12 cellular contexts compared by ENCODE assay signal in the genomic region with DNA sequence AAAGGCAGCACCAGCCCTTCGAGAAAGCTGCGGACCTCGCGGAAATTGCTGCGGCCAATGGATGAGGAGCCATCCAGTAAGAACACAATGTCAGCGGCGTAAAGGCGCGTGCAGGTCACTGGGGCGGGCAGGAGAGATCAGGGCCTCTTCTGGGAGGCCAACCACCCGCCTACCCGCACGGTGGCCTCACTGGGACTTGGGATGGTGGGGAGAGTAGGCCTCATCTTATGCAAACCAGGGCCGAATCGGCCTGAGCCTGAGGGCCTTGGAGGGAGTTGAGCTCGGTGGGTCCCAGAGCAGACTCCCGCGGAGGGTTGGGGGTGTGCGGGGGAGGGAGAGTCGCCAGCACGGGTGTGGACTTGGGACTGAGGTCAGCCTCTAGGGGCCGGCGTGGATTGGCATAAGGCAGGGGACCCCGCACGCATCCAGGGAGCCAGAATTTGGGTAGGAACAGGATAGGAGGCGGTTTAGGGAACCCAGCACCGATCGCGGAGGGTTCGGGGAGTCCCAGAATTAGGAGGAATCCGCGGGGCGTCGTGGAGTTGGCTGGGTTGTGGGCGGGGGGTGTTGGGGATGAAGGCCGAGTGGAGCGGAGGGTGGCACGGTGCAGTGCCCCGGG. TPM values are rescaled to one million over a fixed set of nuclear protein-coding genes. Genes with fewer than 3 reads are reported as not detected.
A peak's percentile ranks its signal among the peaks of the same experiment; 100 is the strongest.
DNase-seq lines count a peak whose midpoint lies in the region; ATAC-seq and TF ChIP-seq lines count a peak whose summit lies in the region.
"Had no signal": no experiment of that assay in that cellular context is flagged by ENCODE, and none has a peak within 500 bp of the region (broad histone marks: within the 10 kb centered on the region; RNA-seq: fewer than 3 reads in every experiment).

No MANE protein-coding gene starts in this region.

- CTCF ChIA-PET in activated B cell treated with CpG ODN at 0.5 μM for 24 hours (lab: Charles Lee) = no interaction called here

- no peaks in the 10 kb centered on the region for H3K9me3 ChIP-seq in ES-I3 (ENCODE audit: control insufficient read depth, insufficient read depth, low read length)
- H3K9me3 ChIP-seq in right atrium auricular region = no peaks in the 10 kb centered on the region
- no peaks in the 10 kb centered on the region for H3K9me3 ChIP-seq in skeletal muscle satellite cell (replicated peaks; ENCODE audit: low read length)

- no peak for ATAC-seq in activated B cell treated with CpG ODN at 0.5 μM for 24 hours (ENCODE audit: low read depth)
- no peak for ATAC-seq in HG03457 (IDR thresholded peaks at IDR 0.05; ENCODE audit: unreplicated experiment)
- ATAC-seq in HG03045 (IDR thresholded peaks at IDR 0.05; ENCODE audit: unreplicated experiment) = no peak

- H3K27me3 ChIP-seq in right atrium auricular region (no peaks in the 10 kb centered on the region), skeletal muscle satellite cell (ENCODE audit: control insufficient read depth, insufficient read depth, low read length) (no peaks in the 10 kb centered on the region)

- peaks cover 17% of the 10 kb centered on the region for H3K36me3 ChIP-seq in ES-I3 (ENCODE audit: insufficient read depth, low read length)
- peaks cover 15% of the 10 kb centered on the region for H3K36me3 ChIP-seq in right atrium auricular region
- H3K36me3 ChIP-seq in skeletal muscle satellite cell (ENCODE audit: insufficient read depth, low read length) = peaks cover 30% of the 10 kb centered on the region

- peaks cover 14% of the 10 kb centered on the region for H3K4me1 Mint-ChIP-seq in activated B cell treated with CpG ODN at 0.5 μM for 24 hours

- DNase-seq in activated B cell treated with CpG ODN at 0.5 μM for 24 hours (no peak), right atrium auricular region (ENCODE audit: low spot score) (no peak), UCSD-AML1 (lab: John Stamatoyannopoulos, UW; ENCODE audit: unreplicated experiment) (no peak)
- no peak for DNase-seq in stimulated activated CD4-positive, alpha-beta T cell treated with anti-CD3 and anti-CD28 coated beads, Interleukin-2, amount 100 ng/mL, for 48 hours
- DNase-seq: aorta, NCI-H187 treated with DMSO at 0.1 percent for 48 hours, WERI-Rb-1 had no signal

- H3K4me1 ChIP-seq in ES-I3 (ENCODE audit: insufficient read depth, low read length) (peaks cover 36% of the 10 kb centered on the region), right atrium auricular region (peaks cover 0 to 53% of the 10 kb centered on the region in 2 donors), skeletal muscle satellite cell (ENCODE audit: control insufficient read depth, insufficient read depth, low read length) (peaks cover 48% of the 10 kb centered on the region)

- peaks cover 23% of the 10 kb centered on the region for H3K36me3 Mint-ChIP-seq in activated B cell treated with CpG ODN at 0.5 μM for 24 hours (ENCODE audit: low read depth)

- POLR2A ChIA-PET in activated B cell treated with CpG ODN at 0.5 μM for 24 hours (lab: Charles Lee) = no interaction called here

- intact Hi-C loops in activated B cell treated with CpG ODN at 0.5 μM for 24 hours (cut with micrococcal nuclease) = no loop called here

- H3K9ac ChIP-seq in ES-I3 (ENCODE audit: low read depth, low read length) = peak overlapping the region; percentile 62
- H3K9ac ChIP-seq in skeletal muscle satellite cell (ENCODE audit: low read depth, low read length) = peak overlapping the region; percentile 66

- no peaks in the 10 kb centered on the region for H3K9me3 Mint-ChIP-seq in activated B cell treated with CpG ODN at 0.5 μM for 24 hours

- H3K4me3 ChIP-seq in right atrium auricular region (peak overlapping the region; percentile 16 to 46), skeletal muscle satellite cell (ENCODE audit: low read length) (peak overlapping the region; percentile 66)

- peak overlapping the region; percentile 57 for H3K4me3 Mint-ChIP-seq in activated B cell treated with CpG ODN at 0.5 μM for 24 hours

- peak overlapping the region; percentile 92 for H3K4me2 ChIP-seq in skeletal muscle satellite cell (ENCODE audit: low read length)

- H3K27ac Mint-ChIP-seq in activated B cell treated with CpG ODN at 0.5 μM for 24 hours = no peak overlapping the region

- H3K27me3 Mint-ChIP-seq in activated B cell treated with CpG ODN at 0.5 μM for 24 hours = peaks cover 27% of the 10 kb centered on the region

- H3K27ac ChIP-seq in right atrium auricular region = peak overlapping the region in 1 of 2 donors; percentile 35
- H3K27ac ChIP-seq: WERI-Rb-1 had no signal

- TF ChIP-seq CTCF in activated B cell treated with CpG ODN at 0.5 μM for 24 hours (IDR thresholded peaks at IDR 0.05) (no peak), right atrium auricular region (IDR thresholded peaks at IDR 0.05) (no peak)

RNA-seq across cellular contexts. Expression of gene COL7A1, which starts 0.6 kb away (rescaled TPM):
- total RNA-seq in activated B cell treated with CpG ODN at 0.5 μM for 24 hours (0.98 and 1.5 TPM in 2 replicates), right atrium auricular region (1 to 10 TPM; 1.9 to 2.6 TPM)
- 7.1 and 9.6 TPM in 2 replicates for total RNA-seq in skeletal muscle satellite cell (2012; rRNA removed)

RNA-seq across cellular contexts. Expression of gene UQCRC1, which starts 14.9 kb away (rescaled TPM):
- total RNA-seq in activated B cell treated with CpG ODN at 0.5 μM for 24 hours (117 and 118 TPM in 2 replicates), right atrium auricular region (100 to 1,000 TPM; 847 to 948 TPM)
- total RNA-seq in skeletal muscle satellite cell (2012; rRNA removed) = 344 and 383 TPM in 2 replicates

RNA-seq across cellular contexts. Expression of gene TMEM89, which starts 27.0 kb away (rescaled TPM):
- total RNA-seq in activated B cell treated with CpG ODN at 0.5 μM for 24 hours (not detected in 2 replicates), right atrium auricular region (not detected)
- total RNA-seq in skeletal muscle satellite cell (2012; rRNA removed) = 0.51 TPM in 1 of 2 replicates, not detected in the other
- total RNA-seq: aorta, mesenteric fat pad had no signal

RNA-seq across cellular contexts. Expression of gene UCN2, which starts 31.0 kb away (rescaled TPM):
- total RNA-seq in activated B cell treated with CpG ODN at 0.5 μM for 24 hours = not detected in 2 replicates
- not detected for total RNA-seq in right atrium auricular region
- 0.44 and 1.0 TPM in 2 replicates for total RNA-seq in skeletal muscle satellite cell (2012; rRNA removed)
- total RNA-seq: mesenteric fat pad had no signal

RNA-seq across cellular contexts. Expression of gene PFKFB4, which starts 37.9 kb away (rescaled TPM):
- total RNA-seq in activated B cell treated with CpG ODN at 0.5 μM for 24 hours (2.0 and 3.2 TPM in 2 replicates), right atrium auricular region (1 to 10 TPM in 1 of 2 donors, under 1 TPM in 1; 0.59 to 1.2 TPM)
- 14.4 and 28.0 TPM in 2 replicates for total RNA-seq in skeletal muscle satellite cell (2012; rRNA removed)
